In genomic region chr3:124158174-124158812, GRCh38 we compare ENCODE assay signal across 23 cellular contexts.
DNase-seq lines count a peak whose midpoint lies in the region; ATAC-seq and TF ChIP-seq lines count a peak whose summit lies in the region.
"Had no signal": no experiment of that assay in that cellular context is flagged by ENCODE, and none has a peak within 500 bp of the region (broad histone marks: within the 10 kb centered on the region; RNA-seq: fewer than 3 reads in every experiment).

No MANE protein-coding gene starts in this region.

- peaks cover 5% of the 10 kb centered on the region; the same call in 1 of the 2 replicates for H4K20me1 ChIP-seq in SK-N-SH (ENCODE audit: insufficient read depth)

- no peaks in the 10 kb centered on the region for H3K27me3 ChIP-seq in HUES6 (ENCODE audit: control insufficient read depth, insufficient read depth, low read length)
- H3K27me3 ChIP-seq in SK-N-SH (ENCODE audit: insufficient read depth): no peaks in the 10 kb centered on the region
- H3K27me3 ChIP-seq: SJSA1 had no signal

- TF ChIP-seq CTCF in SK-N-SH (IDR thresholded peaks at IDR 0.05): no peak
- no peak for TF ChIP-seq CTCF in mesothelial cell of epicardium (IDR thresholded peaks at IDR 0.05; ENCODE audit: unreplicated experiment)

- DNase-seq in SK-N-SH (peak; percentile 67), iPS DF 19.7 (ENCODE audit: low read depth, low spot score) (peak; percentile 90), retina (peak; percentile 26), mesothelial cell of epicardium (ENCODE audit: low spot score in 2 of 2, unreplicated experiment in 2 of 2) (no peak)
- DNase-seq in activated naive CD4-positive, alpha-beta T cell treated with anti-CD3 and anti-CD28 coated beads, Interleukin-2, amount 50 U/mL, for 16 hours: no peak
- DNase-seq: activated CD4-positive, alpha-beta T cell treated with anti-CD3 and anti-CD28 coated beads, Interleukin-2, amount 10 ng/mL, durations not matched to agents 24 days and 14 days; activated CD8-positive, alpha-beta memory T cell treated with anti-CD3 and anti-CD28 coated beads, Interleukin-2, amount 10 ng/mL, durations not matched to agents 7 days and 5 days; activated naive CD8-positive, alpha-beta T cell treated with anti-CD3 and anti-CD28 coated beads, Interleukin-2, amount 10 ng/mL, durations not matched to agents 7 days and 5 days; CD8-positive, alpha-beta memory T cell; DMS153; effector memory CD8-positive, alpha-beta T cell; HCEC 1CT; NCI-H187; NCI-H774; stimulated activated naive B cell treated with anti-CD40 and anti-IgM and Interleukin-4, amounts not matched to agents 10 μg/mL and 1 μg/mL and 100 μg/mL, for 72 hours; T-helper 17 cell had no signal

- ATAC-seq in GM18519 (IDR thresholded peaks at IDR 0.05; ENCODE audit: low FRiP score, unreplicated experiment): no peak
- ATAC-seq: activated CD8-positive, alpha-beta memory T cell treated with anti-CD3 and anti-CD28 coated beads, Interleukin-2, amount 10 ng/mL, durations not matched to agents 7 days and 5 days; effector memory CD8-positive, alpha-beta T cell; K562; stimulated activated naive B cell treated with anti-CD40 and anti-IgM and Interleukin-4, amounts not matched to agents 10 μg/mL and 1 μg/mL and 100 μg/mL, for 72 hours; T-helper 17 cell had no signal

- H3K9me2 ChIP-seq in SK-N-SH: no peaks in the 10 kb centered on the region

- 48% methylated on average over 4 of the region's 5 CpGs for WGBS in SK-N-SH (ENCODE audit: low lambda C conversion rate)

- TF ChIP-seq RAD21 in SK-N-SH (IDR thresholded peaks at IDR 0.05; ENCODE audit: low read length): peak; percentile 39

- H3K9me3 ChIP-seq in HUES6 (ENCODE audit: control insufficient read depth, insufficient read depth, low read depth, low read length): no peaks in the 10 kb centered on the region
- H3K9me3 ChIP-seq in SK-N-SH: no peaks in the 10 kb centered on the region
- H3K9me3 ChIP-seq: prostate gland, SJSA1, thoracic aorta had no signal

- H3K27ac ChIP-seq in HUES6 (ENCODE audit: low read depth, low read length): peak overlapping the region; percentile 41; the same call in 1 of the 2 replicates
- peak overlapping the region in 1 of 2 experiments; percentile 97; a peak in 2 of 4 replicates for H3K27ac ChIP-seq in SK-N-SH (ENCODE audit: low read depth in 2 of 2, low read length in 1 of 2)
- H3K27ac ChIP-seq: prostate gland, SJSA1 had no signal

- POLR2A ChIA-PET in SK-N-SH (lab: Yijun Ruan, JAX): interaction anchor here (0.7 to 1.1 kb wide), 2 partner anchors 16 to 159 kb away, joined by 3 to 6 read pairs; no protein-coding TSS in a partner anchor

- H3K79me2 ChIP-seq in SK-N-SH (ENCODE audit: insufficient read depth): no peaks in the 10 kb centered on the region

- peaks cover 5% of the 10 kb centered on the region for H3K36me3 Mint-ChIP-seq in mesothelial cell of epicardium
- H3K36me3 Mint-ChIP-seq: activated CD8-positive, alpha-beta memory T cell treated with anti-CD3 and anti-CD28 coated beads, Interleukin-2, amount 10 ng/mL, durations not matched to agents 7 days and 5 days; activated naive CD8-positive, alpha-beta T cell treated with anti-CD3 and anti-CD28 coated beads, Interleukin-2, amount 10 ng/mL, durations not matched to agents 7 days and 5 days; CD8-positive, alpha-beta memory T cell; stimulated activated naive B cell treated with anti-CD40 and anti-IgM and Interleukin-4, amounts not matched to agents 10 μg/mL and 1 μg/mL and 100 μg/mL, for 72 hours had no signal

- H3K27me3 Mint-ChIP-seq in mesothelial cell of epicardium (ENCODE audit: low read depth): no peaks in the 10 kb centered on the region
- H3K27me3 Mint-ChIP-seq: activated CD4-positive, alpha-beta T cell treated with anti-CD3 and anti-CD28 coated beads, Interleukin-2, amount 10 ng/mL, durations not matched to agents 24 days and 14 days; brain had no signal

- H3K9me3 Mint-ChIP-seq in mesothelial cell of epicardium: peaks cover 4% of the 10 kb centered on the region
- H3K9me3 Mint-ChIP-seq: activated CD4-positive, alpha-beta T cell treated with anti-CD3 and anti-CD28 coated beads, Interleukin-2, amount 10 ng/mL, durations not matched to agents 24 days and 14 days; activated naive CD8-positive, alpha-beta T cell treated with anti-CD3 and anti-CD28 coated beads, Interleukin-2, amount 10 ng/mL, durations not matched to agents 7 days and 5 days; effector memory CD8-positive, alpha-beta T cell had no signal

- CTCF ChIA-PET in SK-N-SH (lab: Yijun Ruan, JAX): interaction anchor here (0.6 to 2.2 kb wide), 5 partner anchors 15 to 89 kb away, joined by 3 to 7 read pairs (median 4); no protein-coding TSS in a partner anchor

- H3K36me3 ChIP-seq in HUES6 (ENCODE audit: control insufficient read depth, insufficient read depth, low read length) (no peaks in the 10 kb centered on the region), SK-N-SH (replicated peaks in 1 of 2; ENCODE audit: control insufficient read depth in 1 of 2, insufficient read depth in 2 of 2, low read length in 1 of 2) (no peaks in the 10 kb centered on the region)
- H3K36me3 ChIP-seq: prostate gland had no signal

- H3K4me1 ChIP-seq in HUES6 (ENCODE audit: control insufficient read depth, insufficient read depth, low read length) (peaks cover 32% of the 10 kb centered on the region), SK-N-SH (ENCODE audit: control insufficient read depth in 1 of 2, insufficient read depth in 2 of 2, low read depth in 1 of 2, low read length in 1 of 2) (peaks cover 0 to 27% of the 10 kb centered on the region in 2 experiments; a peak in 2 of 4 replicates)
- H3K4me1 ChIP-seq: prostate gland had no signal

- H3K9ac ChIP-seq in HUES6 (ENCODE audit: low read length) (peak overlapping the region; percentile 39), SK-N-SH (no peak overlapping the region)

- H3K4me1 Mint-ChIP-seq in mesothelial cell of epicardium: peaks cover 11% of the 10 kb centered on the region
- H3K4me1 Mint-ChIP-seq: activated CD4-positive, alpha-beta T cell treated with anti-CD3 and anti-CD28 coated beads, Interleukin-2, amount 10 ng/mL, durations not matched to agents 24 days and 14 days; activated CD8-positive, alpha-beta memory T cell treated with anti-CD3 and anti-CD28 coated beads, Interleukin-2, amount 10 ng/mL, durations not matched to agents 7 days and 5 days; activated naive CD8-positive, alpha-beta T cell treated with anti-CD3 and anti-CD28 coated beads, Interleukin-2, amount 10 ng/mL, durations not matched to agents 7 days and 5 days; brain; CD8-positive, alpha-beta memory T cell; stimulated activated naive B cell treated with anti-CD40 and anti-IgM and Interleukin-4, amounts not matched to agents 10 μg/mL and 1 μg/mL and 100 μg/mL, for 72 hours; T-helper 17 cell had no signal

- TF ChIP-seq EP300 in SK-N-SH (IDR thresholded peaks at IDR 0.05; ENCODE audit: borderline replicate concordance in 1 of 2, low read depth in 1 of 2, low read length in 1 of 2): peak; percentile 40 to 85; a peak in 3 of 4 replicates

- H3F3A ChIP-seq in SK-N-SH (replicated peaks; ENCODE audit: insufficient read depth): no peaks in the 10 kb centered on the region

- no peak overlapping the region for H3K4me3 Mint-ChIP-seq in mesothelial cell of epicardium
- H3K4me3 Mint-ChIP-seq: activated CD4-positive, alpha-beta T cell treated with anti-CD3 and anti-CD28 coated beads, Interleukin-2, amount 10 ng/mL, durations not matched to agents 24 days and 14 days; activated CD8-positive, alpha-beta memory T cell treated with anti-CD3 and anti-CD28 coated beads, Interleukin-2, amount 10 ng/mL, durations not matched to agents 7 days and 5 days; activated naive CD8-positive, alpha-beta T cell treated with anti-CD3 and anti-CD28 coated beads, Interleukin-2, amount 10 ng/mL, durations not matched to agents 7 days and 5 days; brain; effector memory CD8-positive, alpha-beta T cell; stimulated activated naive B cell treated with anti-CD40 and anti-IgM and Interleukin-4, amounts not matched to agents 10 μg/mL and 1 μg/mL and 100 μg/mL, for 72 hours; T-helper 17 cell had no signal

- H2AFZ ChIP-seq in SK-N-SH (ENCODE audit: low read depth): no peak overlapping the region

- H3K4me3 ChIP-seq in HUES6 (ENCODE audit: low read depth, low read length) (peak overlapping the region; percentile 1; the same call in 1 of the 2 replicates), SK-N-SH (ENCODE audit: low read depth in 2 of 2, low read length in 1 of 2) (no peak overlapping the region; a peak in 1 of 4 replicates)
- H3K4me3 ChIP-seq: K562, prostate gland, SJSA1, thoracic aorta had no signal

- H3K27ac Mint-ChIP-seq in mesothelial cell of epicardium: no peak overlapping the region
- H3K27ac Mint-ChIP-seq: activated CD4-positive, alpha-beta T cell treated with anti-CD3 and anti-CD28 coated beads, Interleukin-2, amount 10 ng/mL, durations not matched to agents 24 days and 14 days; activated CD8-positive, alpha-beta memory T cell treated with anti-CD3 and anti-CD28 coated beads, Interleukin-2, amount 10 ng/mL, durations not matched to agents 7 days and 5 days; activated naive CD8-positive, alpha-beta T cell treated with anti-CD3 and anti-CD28 coated beads, Interleukin-2, amount 10 ng/mL, durations not matched to agents 7 days and 5 days; brain; CD8-positive, alpha-beta memory T cell; effector memory CD8-positive, alpha-beta T cell; stimulated activated naive B cell treated with anti-CD40 and anti-IgM and Interleukin-4, amounts not matched to agents 10 μg/mL and 1 μg/mL and 100 μg/mL, for 72 hours; T-helper 17 cell had no signal

- H3K4me2 ChIP-seq in SK-N-SH: peak overlapping the region; percentile 42

TF ChIP-seq in SK-N-SH, 30 proteins besides CTCF, POLR2A, EP300 and RAD21 (continues in another document):
- TF ChIP-seq SIN3A (IDR thresholded peaks at IDR 0.05; ENCODE audit: borderline replicate concordance, low read depth, low read length): no peak
- TF ChIP-seq TCF12 (IDR thresholded peaks at IDR 0.05): peak; percentile 71
- peak; percentile 68; the same call in 1 of the 2 replicates for TF ChIP-seq RCOR1 (IDR thresholded peaks at IDR 0.05; ENCODE audit: low read length)
- TF ChIP-seq GATA2 (CRISPR knock-in tag; IDR thresholded peaks at IDR 0.05): peak; percentile 54; the same call in 1 of the 2 replicates
- peak; percentile 30 for TF ChIP-seq CHD2 (IDR thresholded peaks at IDR 0.05; ENCODE audit: low read length, partially characterized antibody)
- TF ChIP-seq PBX3 (IDR thresholded peaks at IDR 0.05): peak; percentile 78
- TF ChIP-seq TAF1 (IDR thresholded peaks at IDR 0.05; ENCODE audit: borderline replicate concordance, low read depth, low read length): no peak
- TF ChIP-seq SMC3 (IDR thresholded peaks at IDR 0.05; ENCODE audit: low read depth, low read length): 0 out of 2 replicates have a peak, but pooled peaks have one; percentile 4

Comparison
In these comparisons a context has a peak if more than half of its experiments do, and no peak if none do; other contexts are left out.
1. DNase-seq: peak in SK-N-SH (single experiment), iPS DF 19.7 (single experiment) and retina (single experiment); none in mesothelial cell of epicardium (0 of 2) and activated naive CD4-positive, alpha-beta T cell treated with anti-CD3 and anti-CD28 coated beads, Interleukin-2, amount 50 U/mL, for 16 hours (single experiment).